In the genomic region with DNA sequence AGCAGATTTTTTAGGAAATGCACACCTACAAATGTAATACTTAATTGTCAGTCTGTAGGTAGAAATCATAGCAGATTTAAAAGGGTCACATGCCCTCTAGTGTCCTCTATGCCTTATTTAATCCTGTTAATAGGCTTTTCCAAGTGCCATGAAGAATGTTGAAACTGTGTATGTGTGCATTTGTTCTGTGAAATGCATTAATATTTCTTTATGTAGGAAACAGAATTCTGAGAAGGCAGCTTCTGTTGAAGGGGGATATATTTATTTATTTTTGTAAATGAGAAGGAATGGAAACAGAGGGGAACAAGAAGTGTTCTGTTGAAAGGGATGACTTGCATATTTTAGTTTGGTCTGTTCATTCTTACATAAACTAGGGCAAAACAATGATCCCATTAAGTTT, we compare ENCODE assay signal across 13 cellular contexts. TPM values are rescaled to one million over a fixed set of nuclear protein-coding genes. Genes with fewer than 3 reads are reported as not detected.
DNase-seq lines count a peak whose midpoint lies in the region; ATAC-seq, FAIRE-seq and TF ChIP-seq lines count a peak whose summit lies in the region.
"Had no signal": no experiment of that assay in that cellular context is flagged by ENCODE, and none has a peak within 500 bp of the region (broad histone marks: within the 10 kb centered on the region; RNA-seq: fewer than 3 reads in every experiment).

No MANE protein-coding gene starts in this region.

- no peak overlapping the region for H3K23ac ChIP-seq in H9 (ENCODE audit: insufficient read length, low read depth, low read length)

- H3K14ac ChIP-seq in H9 (ENCODE audit: insufficient read depth, low read length) = no peak overlapping the region

- no peak overlapping the region for H4K91ac ChIP-seq in H9 (ENCODE audit: insufficient read length, low read depth, low read length)

- no peak overlapping the region for H3T11ph ChIP-seq in H9 (ENCODE audit: low read length)

- H3K79me2 ChIP-seq in H9 (ENCODE audit: insufficient read depth, low read length) (no peaks in the 10 kb centered on the region), K562 (ENCODE audit: control insufficient read depth, insufficient read depth, low read length) (no peaks in the 10 kb centered on the region), neural progenitor cell (ENCODE audit: low read depth) (no peaks in the 10 kb centered on the region)

- peaks cover 0 to 1% of the 10 kb centered on the region in 2 experiments; a peak in 1 of 5 replicates for H3K9me3 Mint-ChIP-seq in H9
- H3K9me3 Mint-ChIP-seq in neural progenitor cell = peaks cover 9% of the 10 kb centered on the region
- H3K9me3 Mint-ChIP-seq in activated T-cell treated with anti-CD3 and anti-CD28 coated beads, Interleukin-2, amount 50 U/mL, for 72 hours = no peaks in the 10 kb centered on the region
- H3K9me3 Mint-ChIP-seq: T-helper 1 cell treated with Interleukin-12 subunit alpha and Interleukin-12 subunit beta and Interleukin-4 antibody, amounts not matched to agents 30 μg/mL and 1 μg/mL, for 36 hours had no signal

- H3K27ac ChIP-seq in H9 (ENCODE audit: insufficient read length, low read depth, low read length) (no peak overlapping the region), K562 (ENCODE audit: extremely low read depth, low read depth, low read length) (no peak overlapping the region), neural progenitor cell (no peak overlapping the region)

- H3K9me3 ChIP-seq in H9 (ENCODE audit: control insufficient read depth, low read depth, low read length) = no peaks in the 10 kb centered on the region
- no peaks in the 10 kb centered on the region for H3K9me3 ChIP-seq in K562 (replicated peaks; ENCODE audit: control insufficient read depth, insufficient read depth, low read depth, low read length)
- no peaks in the 10 kb centered on the region for H3K9me3 ChIP-seq in neural progenitor cell (ENCODE audit: low read depth)

- H4K20me1 ChIP-seq in H9 (ENCODE audit: control insufficient read depth, insufficient read depth, insufficient read length) (no peaks in the 10 kb centered on the region), K562 (replicated peaks; ENCODE audit: control insufficient read depth, insufficient read depth, low read length) (no peaks in the 10 kb centered on the region), neural progenitor cell (ENCODE audit: low read depth) (no peaks in the 10 kb centered on the region)

- intact Hi-C loops in K562 (cut with micrococcal nuclease) = loop anchor here (2.0 kb wide), 2 partner anchors 108 to 446 kb away; no protein-coding TSS in a partner anchor

- peak; percentile 76 for ATAC-seq in K562
- no peak for ATAC-seq in activated T-cell treated with anti-CD3 and anti-CD28 coated beads, Interleukin-2, amount 50 U/mL, for 72 hours (replicated peaks in 1 of 2)
- ATAC-seq: activated CD8-positive, alpha-beta memory T cell treated with anti-CD3 and anti-CD28 coated beads, Interleukin-2, amount 10 ng/mL, durations not matched to agents 7 days and 5 days had no signal

- no peak overlapping the region for H4K8ac ChIP-seq in H9 (replicated peaks; ENCODE audit: insufficient read length, low read depth, low read length)

- peak; percentile 30 to 75; a peak in 2 of 4 replicates for TF ChIP-seq RAD21 in K562 (CRISPR knock-in tag; conservative IDR thresholded peaks at IDR 0.05 in 1 of 2, IDR thresholded peaks at IDR 0.05 in 1 of 2)

- no peaks in the 10 kb centered on the region for H3K79me1 ChIP-seq in H9 (ENCODE audit: insufficient read depth, low read depth, low read length, poor library complexity, severe bottlenecking)

- no peak overlapping the region for H3K4ac ChIP-seq in H9 (ENCODE audit: low read depth, low read length)

- no peak overlapping the region for H2BK20ac ChIP-seq in H9 (ENCODE audit: low read depth, low read length, poor library complexity, severe bottlenecking)

- H3K4me3 Mint-ChIP-seq in H9 = no peak overlapping the region
- H3K4me3 Mint-ChIP-seq in neural progenitor cell = no peak overlapping the region
- no peak overlapping the region for H3K4me3 Mint-ChIP-seq in activated T-cell treated with anti-CD3 and anti-CD28 coated beads, Interleukin-2, amount 50 U/mL, for 72 hours
- H3K4me3 Mint-ChIP-seq: activated CD8-positive, alpha-beta memory T cell treated with anti-CD3 and anti-CD28 coated beads, Interleukin-2, amount 10 ng/mL, durations not matched to agents 7 days and 5 days; T-helper 1 cell treated with Interleukin-12 subunit alpha and Interleukin-12 subunit beta and Interleukin-4 antibody, amounts not matched to agents 30 μg/mL and 1 μg/mL, for 36 hours had no signal

- H2BK15ac ChIP-seq in H9 (ENCODE audit: low read depth, low read length) = no peak overlapping the region

- BruUV-seq in K562 (replicated peaks; lab: Mats Ljungman, UMichigan) = no TSS peak

- H3K4me3 ChIP-seq in K562 (no peak overlapping the region), neural progenitor cell (no peak overlapping the region)

- CTCF ChIA-PET in K562 (lab: Yijun Ruan, JAX; ENCODE audit: low intra/inter-chr PET ratio) = interaction anchor here (0.6 to 1.3 kb wide), 2 partner anchors 107 to 443 kb away, joined by 3 to 7 read pairs; no protein-coding TSS in a partner anchor

- FAIRE-seq in K562 (lab: Jason Lieb, UNC) = no peak
- FAIRE-seq: endothelial cell of umbilical vein had no signal

- TF ChIP-seq CTCF in H9 (conservative IDR thresholded peaks at IDR 0.05) (peak; percentile 28; the same call in 2 of the 3 replicates), K562 (IDR thresholded peaks at IDR 0.05 in 2 of 3, conservative IDR thresholded peaks at IDR 0.05 in 1 of 3; ENCODE audit: insufficient read depth in 2 of 3, low read depth in 1 of 3, low read length in 3 of 3) (peak in 1 of 3 experiments; percentile 30; a peak in 2 of 6 replicates), neural progenitor cell (IDR thresholded peaks at IDR 0.05) (peak; percentile 24)

- H3K36me3 ChIP-seq in K562 (ENCODE audit: control insufficient read depth, insufficient read depth, low read length) (no peaks in the 10 kb centered on the region), neural progenitor cell (no peaks in the 10 kb centered on the region)

- no peak for TF ChIP-seq POLR2A in K562 (conservative IDR thresholded peaks at IDR 0.05)

- H3K27me3 ChIP-seq in H9 (ENCODE audit: insufficient read depth, low read length) (no peaks in the 10 kb centered on the region), K562 (ENCODE audit: control insufficient read depth in 2 of 2, insufficient read depth in 2 of 2, low read length in 2 of 2) (no peaks in the 10 kb centered on the region), neural progenitor cell (no peaks in the 10 kb centered on the region)

- no peak overlapping the region for H2AK5ac ChIP-seq in H9 (ENCODE audit: insufficient read length, low read length)

- H3K4me1 Mint-ChIP-seq in H9 = peaks cover 8 to 13% of the 10 kb centered on the region in 2 experiments; a peak in 3 of 4 replicates
- H3K4me1 Mint-ChIP-seq in neural progenitor cell = peaks cover 25% of the 10 kb centered on the region
- peaks cover 6% of the 10 kb centered on the region for H3K4me1 Mint-ChIP-seq in activated T-cell treated with anti-CD3 and anti-CD28 coated beads, Interleukin-2, amount 50 U/mL, for 72 hours (ENCODE audit: low read depth)

- no peak overlapping the region for H3K27ac Mint-ChIP-seq in H9
- no peak overlapping the region for H3K27ac Mint-ChIP-seq in neural progenitor cell
- H3K27ac Mint-ChIP-seq in activated T-cell treated with anti-CD3 and anti-CD28 coated beads, Interleukin-2, amount 50 U/mL, for 72 hours = no peak overlapping the region
- H3K27ac Mint-ChIP-seq: activated CD8-positive, alpha-beta memory T cell treated with anti-CD3 and anti-CD28 coated beads, Interleukin-2, amount 10 ng/mL, durations not matched to agents 7 days and 5 days; T-helper 1 cell treated with Interleukin-12 subunit alpha and Interleukin-12 subunit beta and Interleukin-4 antibody, amounts not matched to agents 30 μg/mL and 1 μg/mL, for 36 hours had no signal

- H3K18ac ChIP-seq in H9 (ENCODE audit: insufficient read length, low read depth, low read length) = no peak overlapping the region

- H3F3A ChIP-seq in neural progenitor cell (ENCODE audit: low read depth) = no peaks in the 10 kb centered on the region

- no peaks in the 10 kb centered on the region for H3K23me2 ChIP-seq in H9 (ENCODE audit: insufficient read length, low read depth, low read length, poor library complexity, severe bottlenecking)

- H3K36me3 Mint-ChIP-seq in H9 (ENCODE audit: insufficient read depth in 1 of 3, low read depth in 3 of 3) = no peaks in the 10 kb centered on the region
- no peaks in the 10 kb centered on the region for H3K36me3 Mint-ChIP-seq in neural progenitor cell
- H3K36me3 Mint-ChIP-seq in activated T-cell treated with anti-CD3 and anti-CD28 coated beads, Interleukin-2, amount 50 U/mL, for 72 hours (ENCODE audit: insufficient read depth in 2 of 2) = no peaks in the 10 kb centered on the region
- H3K36me3 Mint-ChIP-seq: activated CD8-positive, alpha-beta memory T cell treated with anti-CD3 and anti-CD28 coated beads, Interleukin-2, amount 10 ng/mL, durations not matched to agents 7 days and 5 days had no signal

- DNase-seq in H9 (no peak), NCI-H2029 treated with DMSO at 0.1 percent for 48 hours (lab: John Stamatoyannopoulos, UW) (peak; percentile 11), K562 (ENCODE audit: extremely low read depth in 1 of 4, low spot score in 3 of 4) (no peak), neural progenitor cell (ENCODE audit: low spot score) (no peak), glomerular visceral epithelial cell (ENCODE audit: extremely low spot score) (no peak), SHP77 (lab: John Stamatoyannopoulos, UW) (no peak)
- DNase-seq in activated T-cell treated with anti-CD3 and anti-CD28 coated beads, Interleukin-2, amount 50 U/mL, for 72 hours = no peak
- DNase-seq: activated CD8-positive, alpha-beta memory T cell treated with anti-CD3 and anti-CD28 coated beads, Interleukin-2, amount 10 ng/mL, durations not matched to agents 7 days and 5 days; aorta; Calu3; NCI-H226 had no signal

- H3K9ac ChIP-seq in H9 (ENCODE audit: extremely low read depth, insufficient read length, low read length) (no peak overlapping the region), K562 (ENCODE audit: insufficient read depth in 1 of 2, low read depth in 2 of 2, low read length in 2 of 2) (no peak overlapping the region), neural progenitor cell (no peak overlapping the region)

- no peak overlapping the region for H4K5ac ChIP-seq in H9 (ENCODE audit: insufficient read length, low read depth, low read length)

- TF ChIP-seq EP300 in K562 (IDR thresholded peaks at IDR 0.05; ENCODE audit: low read length) = no peak

- H2BK120ac ChIP-seq in H9 (ENCODE audit: low read depth, low read length, poor library complexity, severe bottlenecking) = no peak overlapping the region

- H3K27me3 Mint-ChIP-seq in H9 (ENCODE audit: low read depth) (no peaks in the 10 kb centered on the region), neural progenitor cell (ENCODE audit: insufficient read depth, low read depth) (peaks cover 3% of the 10 kb centered on the region)
- no peaks in the 10 kb centered on the region for H3K27me3 Mint-ChIP-seq in activated T-cell treated with anti-CD3 and anti-CD28 coated beads, Interleukin-2, amount 50 U/mL, for 72 hours (ENCODE audit: low read depth)

- H3K4me2 ChIP-seq in H9 (ENCODE audit: insufficient read depth, insufficient read length, low read length) (no peak overlapping the region), K562 (ENCODE audit: insufficient read depth, low read length) (no peak overlapping the region), neural progenitor cell (no peak overlapping the region)

- no peaks in the 10 kb centered on the region; the same call in 1 of the 2 replicates for H3K4me1 ChIP-seq in H9 (ENCODE audit: insufficient read depth, low read length)
- H3K4me1 ChIP-seq in K562 (replicated peaks in 1 of 2; ENCODE audit: control insufficient read depth in 2 of 2, insufficient read depth in 2 of 2, low read length in 2 of 2) = no peaks in the 10 kb centered on the region
- peaks cover 11% of the 10 kb centered on the region for H3K4me1 ChIP-seq in neural progenitor cell

- H3K56ac ChIP-seq in H9 (ENCODE audit: insufficient read length, low read depth, low read length) = no peak overlapping the region

- no peaks in the 10 kb centered on the region for H3K9me1 ChIP-seq in K562 (ENCODE audit: control insufficient read depth, insufficient read depth, low read length)

- no peak overlapping the region for H2BK5ac ChIP-seq in H9 (ENCODE audit: insufficient read length, low read length)

- H2BK12ac ChIP-seq in H9 (ENCODE audit: insufficient read length, low read depth, low read length) = no peak overlapping the region

- in situ Hi-C loops in K562 (cut with MboI) = loop anchor here (10.0 kb wide), 1 partner anchor 444 kb away; a partner anchor contains a TSS

- POLR2A ChIA-PET in K562 (lab: Yijun Ruan, JAX) = interaction anchor here (1.1 kb wide), 1 partner anchor 9 kb away, joined by 3 read pairs; no protein-coding TSS in a partner anchor

- H2AFZ ChIP-seq in H9 (ENCODE audit: low read length) (no peak overlapping the region), K562 (ENCODE audit: low read depth, low read length) (no peak overlapping the region), neural progenitor cell (replicated peaks) (no peak overlapping the region)

RNA-seq across cellular contexts. Expression of a gene that starts 51.0 kb away (rescaled TPM):
- total RNA-seq in H9 (2021) = 10.4 TPM in 2 replicates
- total RNA-seq in K562 (2011; cell fraction: chromatin; rRNA removed; ENCODE audit: low replicate concordance) = 3.7 and 11.4 TPM in 2 replicates
- total RNA-seq in K562 (2011; cell fraction: nucleolus; rRNA removed) = 2.8 and 4.6 TPM in 2 replicates
- total RNA-seq in K562 (2011; cell fraction: nucleoplasm; rRNA removed) = 6.9 and 15.3 TPM in 2 replicates
- total RNA-seq in K562 (2014; rRNA removed) = 16.7 and 17.9 TPM in 2 replicates
- 51.1 and 69.5 TPM in 2 replicates for total RNA-seq in K562 (2014; rRNA removed; fragmentation: Illumina TruSeq; extraction: Trizol)
- 24.2 and 26.2 TPM in 2 replicates for total RNA-seq in K562 (2015; rRNA removed; fragmentation: Illumina TruSeq; extraction: Trizol)
- total RNA-seq in K562 (2021) = 48.0 and 58.0 TPM in 2 replicates
- 21.7 and 50.5 TPM in 2 replicates for polyA plus RNA-seq in K562 (2011; rRNA removed)
- polyA plus RNA-seq in K562 (2011; cell fraction: cytosol; rRNA removed) = 2.7 and 4.1 TPM in 2 replicates
- polyA plus RNA-seq in K562 (2011; cell fraction: nucleus; rRNA removed) = 4.0 TPM in 2 replicates
- polyA plus RNA-seq in K562 (2012) = 21.8 and 30.2 TPM in 2 replicates
- 23.2 and 23.6 TPM in 2 replicates for polyA plus RNA-seq in K562 (2014; fragmentation: Illumina TruSeq; extraction: Trizol)
- 10 to 100 TPM; 47.5 to 62.5 TPM for polyA plus RNA-seq in K562 (2014; fragmentation: Nextera tagmentation; extraction: Ambion mirVana)
- polyA plus RNA-seq in K562 (2014; rRNA removed) = 27.7 and 35.2 TPM in 2 replicates
- 8.2 and 11.9 TPM in 2 replicates for polyA minus RNA-seq in K562 (2011; rRNA and poly(A)+ RNA removed)
- polyA minus RNA-seq in K562 (2011; cell fraction: cytosol; rRNA and poly(A)+ RNA removed) = 4.0 and 4.7 TPM in 2 replicates
- 8.1 and 10.6 TPM in 2 replicates for polyA minus RNA-seq in K562 (2011; cell fraction: nucleus; rRNA and poly(A)+ RNA removed)
- total RNA-seq in neural progenitor cell (ENCODE audit: low replicate concordance) = 10.1 and 12.5 TPM in 2 replicates
- total RNA-seq in activated T-cell treated with anti-CD3 and anti-CD28 coated beads, Interleukin-2, amount 50 U/mL, for 72 hours = 10 to 100 TPM; 48.3 to 50.7 TPM
